23 cellular contexts compared by ENCODE assay signal in genomic region chr10:69897417-69897816, GRCh38.
"Had no signal": no experiment of that assay in that cellular context is flagged by ENCODE, and none has a peak within 500 bp of the region (broad histone marks: within the 10 kb centered on the region; RNA-seq: fewer than 3 reads in every experiment).

No MANE protein-coding gene starts in this region.

- H3K27ac Mint-ChIP-seq: memory B cell; naive thymus-derived CD4-positive, alpha-beta T cell; stimulated activated naive B cell treated with anti-CD40 and anti-IgM and Interleukin-4, amounts not matched to agents 10 μg/mL and 1 μg/mL and 100 μg/mL, for 72 hours; stimulated activated naive CD8-positive, alpha-beta T cell treated with anti-CD3 and anti-CD28 coated beads, Interleukin-15, Interleukin-2, amounts not matched to agents 100 ng/mL and 50 ng/mL, for 24 hours had no signal

- ATAC-seq: heart left ventricle; left lobe of liver; naive thymus-derived CD4-positive, alpha-beta T cell; pancreas; sciatic nerve; stimulated activated naive B cell treated with anti-CD40 and anti-IgM and Interleukin-4, amounts not matched to agents 10 μg/mL and 1 μg/mL and 100 μg/mL, for 72 hours had no signal

- H3K9me3 ChIP-seq: heart left ventricle, pancreas, thoracic aorta, tibial nerve, upper lobe of left lung had no signal

- H3K36me3 ChIP-seq: heart left ventricle, pancreas, thoracic aorta, tibial nerve, upper lobe of left lung had no signal

- H3K27ac ChIP-seq: heart left ventricle, hepatocyte, pancreas, thoracic aorta, tibial nerve, upper lobe of left lung had no signal

- H3K27me3 Mint-ChIP-seq: naive thymus-derived CD4-positive, alpha-beta T cell; stimulated activated naive CD8-positive, alpha-beta T cell treated with anti-CD3 and anti-CD28 coated beads, Interleukin-15, Interleukin-2, amounts not matched to agents 100 ng/mL and 50 ng/mL, for 24 hours had no signal

- H2AFZ ChIP-seq: hepatocyte had no signal

- H3K4me3 ChIP-seq: heart left ventricle, hepatocyte, lung, pancreas, thoracic aorta, tibial nerve, upper lobe of left lung had no signal

- H3K9me3 Mint-ChIP-seq: memory B cell; naive thymus-derived CD4-positive, alpha-beta T cell; nephron; stimulated activated naive B cell treated with anti-CD40 and anti-IgM and Interleukin-4, amounts not matched to agents 10 μg/mL and 1 μg/mL and 100 μg/mL, for 72 hours; stimulated activated naive CD8-positive, alpha-beta T cell treated with anti-CD3 and anti-CD28 coated beads, Interleukin-15, Interleukin-2, amounts not matched to agents 100 ng/mL and 50 ng/mL, for 24 hours had no signal

- H3K4me1 ChIP-seq: pancreas had no signal

- H3K79me2 ChIP-seq: hepatocyte had no signal

- FAIRE-seq: frontal cortex, kidney, pancreas, urothelium cell line had no signal

- H3K27me3 ChIP-seq: heart left ventricle, hepatocyte, pancreas, tibial nerve, upper lobe of left lung had no signal

- H3K4me1 Mint-ChIP-seq: memory B cell; stimulated activated naive B cell treated with anti-CD40 and anti-IgM and Interleukin-4, amounts not matched to agents 10 μg/mL and 1 μg/mL and 100 μg/mL, for 72 hours had no signal

- H3K4me2 ChIP-seq: hepatocyte had no signal

- H3K4me3 Mint-ChIP-seq: memory B cell; naive thymus-derived CD4-positive, alpha-beta T cell; stimulated activated naive B cell treated with anti-CD40 and anti-IgM and Interleukin-4, amounts not matched to agents 10 μg/mL and 1 μg/mL and 100 μg/mL, for 72 hours; stimulated activated naive CD8-positive, alpha-beta T cell treated with anti-CD3 and anti-CD28 coated beads, Interleukin-15, Interleukin-2, amounts not matched to agents 100 ng/mL and 50 ng/mL, for 24 hours had no signal

- H3K36me3 Mint-ChIP-seq: memory B cell; naive thymus-derived CD4-positive, alpha-beta T cell; stimulated activated naive B cell treated with anti-CD40 and anti-IgM and Interleukin-4, amounts not matched to agents 10 μg/mL and 1 μg/mL and 100 μg/mL, for 72 hours had no signal

- DNase-seq: cerebellar nuclear complex; cortex of kidney; effector CD4-positive, alpha-beta T cell; heart left ventricle; kidney; naive thymus-derived CD4-positive, alpha-beta T cell; occipital lobe; pancreas; stimulated activated CD4-positive, alpha-beta T cell treated with anti-CD3 and anti-CD28 coated beads, Interleukin-15, amount 100 ng/mL, for 24 hours; stimulated activated CD4-positive, alpha-beta T cell treated with anti-CD3 and anti-CD28 coated beads, Interleukin-2, amount 100 ng/mL, for 48 hours; stimulated activated naive B cell treated with anti-CD40 and anti-IgM and Interleukin-4, amounts not matched to agents 10 μg/mL and 1 μg/mL and 100 μg/mL, for 72 hours; upper lobe of left lung had no signal
